Comparison of ENCODE assay signal across 12 cellular contexts in genomic region chr4:20984011-20984836, GRCh38.
DNase-seq lines count a peak whose midpoint lies in the region; ATAC-seq and TF ChIP-seq lines count a peak whose summit lies in the region.
"Had no signal": no experiment of that assay in that cellular context is flagged by ENCODE, and none has a peak within 500 bp of the region (broad histone marks: within the 10 kb centered on the region; RNA-seq: fewer than 3 reads in every experiment).

No MANE protein-coding gene starts in this region.

- no peak for ATAC-seq in upper lobe of right lung
- ATAC-seq in HG02759 (IDR thresholded peaks at IDR 0.05; ENCODE audit: unreplicated experiment), result no peak
- ATAC-seq in HG02938 (IDR thresholded peaks at IDR 0.05; ENCODE audit: unreplicated experiment), result no peak

- H3K23ac ChIP-seq in mesendoderm (ENCODE audit: low read length), result no peak overlapping the region

- no peak overlapping the region for H3K4me3 Mint-ChIP-seq in MCF 10A (ENCODE audit: unreplicated experiment)
- H3K4me3 Mint-ChIP-seq: activated B cell treated with CpG ODN at 0.5 μM for 24 hours had no signal

- BruUV-seq in MCF 10A (replicated peaks; lab: Mats Ljungman, UMichigan), result no TSS peak

- H3K4me1 ChIP-seq in breast epithelium (no peaks in the 10 kb centered on the region), duodenal mucosa (ENCODE audit: control insufficient read depth in 1 of 2, insufficient read depth in 2 of 2, low read length in 2 of 2) (no peaks in the 10 kb centered on the region), mesendoderm (ENCODE audit: control insufficient read depth, low read depth, low read length) (no peaks in the 10 kb centered on the region), upper lobe of right lung (no peaks in the 10 kb centered on the region)
- H3K4me1 ChIP-seq: right atrium auricular region had no signal

- no peak for TF ChIP-seq POLR2A in breast epithelium (IDR thresholded peaks at IDR 0.05)

- no peak overlapping the region for H3K27ac ChIP-seq in breast epithelium
- no peak overlapping the region for H3K27ac ChIP-seq in duodenal mucosa (ENCODE audit: low read depth, low read length)
- H3K27ac ChIP-seq in mesendoderm (ENCODE audit: low read depth, low read length), result no peak overlapping the region
- H3K27ac ChIP-seq in upper lobe of right lung, result no peak overlapping the region
- H3K27ac ChIP-seq: PC-9, right atrium auricular region had no signal

- no peaks in the 10 kb centered on the region for H3K79me1 ChIP-seq in mesendoderm (ENCODE audit: low read length)

- H3K27me3 ChIP-seq in breast epithelium (peaks cover 0 to 12% of the 10 kb centered on the region in 2 donors), duodenal mucosa (ENCODE audit: control insufficient read depth in 1 of 2, insufficient read depth in 2 of 2, low read length in 2 of 2) (no peaks in the 10 kb centered on the region), mesendoderm (ENCODE audit: insufficient read depth, low read length, poor library complexity) (peaks cover 2% of the 10 kb centered on the region), upper lobe of right lung (peaks cover 25% of the 10 kb centered on the region)
- H3K27me3 ChIP-seq: right atrium auricular region had no signal

- H3K36me3 Mint-ChIP-seq in MCF 10A (ENCODE audit: insufficient read depth, unreplicated experiment), result no peaks in the 10 kb centered on the region

- H3K9ac ChIP-seq in duodenal mucosa (ENCODE audit: low read depth in 1 of 2, low read length in 2 of 2) (no peak overlapping the region), mesendoderm (ENCODE audit: low read length) (peak overlapping the region; percentile 35)

- no CpG with 5 or more reads among the region's 39 CpGs for WGBS in mesendoderm (ENCODE audit: extremely low coverage, insufficient coverage, low lambda C conversion rate)

- CTCF ChIA-PET in MCF 10A (lab: Yijun Ruan, JAX), result interaction anchor here (0.5 kb wide), 1 partner anchor 473 kb away, joined by 3 read pairs; no protein-coding TSS in a partner anchor

- H2BK15ac ChIP-seq in mesendoderm (replicated peaks; ENCODE audit: low read depth), result no peak overlapping the region

- peak overlapping the region; percentile 40 for H3K4me2 ChIP-seq in mesendoderm (ENCODE audit: low read length)
- H3K4me2 ChIP-seq: PC-9 had no signal

- H3K4ac ChIP-seq in mesendoderm (ENCODE audit: low read depth, low read length), result no peak overlapping the region

- H2BK5ac ChIP-seq in mesendoderm (ENCODE audit: low read length), result no peak overlapping the region

- H3K27ac Mint-ChIP-seq in MCF 10A (ENCODE audit: low read depth, unreplicated experiment), result no peak overlapping the region
- H3K27ac Mint-ChIP-seq: activated B cell treated with CpG ODN at 0.5 μM for 24 hours had no signal

- peak overlapping the region in 2 of 3 donors; percentile 11 to 30 for H3K4me3 ChIP-seq in breast epithelium
- H3K4me3 ChIP-seq in duodenal mucosa (ENCODE audit: low read depth in 1 of 2, low read length in 2 of 2), result peak overlapping the region; percentile 6 to 12
- H3K4me3 ChIP-seq in mesendoderm (ENCODE audit: low read length), result no peak overlapping the region
- no peak overlapping the region for H3K4me3 ChIP-seq in upper lobe of right lung
- H3K4me3 ChIP-seq: PC-9, right atrium auricular region had no signal

- H3K56ac ChIP-seq in mesendoderm (ENCODE audit: low read length), result peak overlapping the region; percentile 81

- H3K4me1 Mint-ChIP-seq in MCF 10A (ENCODE audit: insufficient read depth, unreplicated experiment), result no peaks in the 10 kb centered on the region
- H3K4me1 Mint-ChIP-seq: activated B cell treated with CpG ODN at 0.5 μM for 24 hours had no signal

- no peak overlapping the region for H2BK120ac ChIP-seq in mesendoderm (ENCODE audit: low read depth, low read length)

- H3K9me3 ChIP-seq in breast epithelium, result no peaks in the 10 kb centered on the region
- H3K9me3 ChIP-seq in duodenal mucosa (ENCODE audit: control insufficient read depth in 1 of 2, low read length in 2 of 2), result no peaks in the 10 kb centered on the region
- H3K9me3 ChIP-seq in upper lobe of right lung, result no peaks in the 10 kb centered on the region
- H3K9me3 ChIP-seq: right atrium auricular region had no signal

- TF ChIP-seq CTCF in breast epithelium (IDR thresholded peaks at IDR 0.05) (no peak), MCF 10A (IDR thresholded peaks at IDR 0.05; ENCODE audit: unreplicated experiment) (no peak), upper lobe of right lung (IDR thresholded peaks at IDR 0.05) (no peak)

- intact Hi-C loops in breast epithelium (cut with DNase I; ENCODE audit: low total_unique reads) (no loop called here), MCF 10A (cut with micrococcal nuclease) (no loop called here), upper lobe of right lung (cut with DNase I) (no loop called here)

- H3K27me3 Mint-ChIP-seq in MCF 10A (ENCODE audit: insufficient read depth, unreplicated experiment), result no peaks in the 10 kb centered on the region
- H3K27me3 Mint-ChIP-seq: activated B cell treated with CpG ODN at 0.5 μM for 24 hours had no signal

- no peak overlapping the region for H4K8ac ChIP-seq in mesendoderm (ENCODE audit: low read depth, low read length)

- DNase-seq in breast epithelium (ENCODE audit: low spot score in 2 of 2) (no peak), MCF 10A (ENCODE audit: unreplicated experiment) (no peak), mesendoderm (peak; percentile 39), upper lobe of right lung (peak; percentile 62), NK-92 (lab: John Stamatoyannopoulos, UW; ENCODE audit: unreplicated experiment) (no peak)
- DNase-seq: activated B cell treated with CpG ODN at 0.5 μM for 24 hours, activated gamma-delta T cell treated with Interleukin-2 at 50 U/mL for 16 hours, PC-9 had no signal

- H4K5ac ChIP-seq in mesendoderm (ENCODE audit: low read length), result no peak overlapping the region

- POLR2A ChIA-PET in MCF 10A (lab: Yijun Ruan, JAX), result no interaction called here

- no peak overlapping the region for H2AK5ac ChIP-seq in mesendoderm (ENCODE audit: low read length)

- no peaks in the 10 kb centered on the region for H3K9me3 Mint-ChIP-seq in MCF 10A (ENCODE audit: unreplicated experiment)

- H3K18ac ChIP-seq in mesendoderm (ENCODE audit: low read length), result no peak overlapping the region

- H3K36me3 ChIP-seq in breast epithelium (no peaks in the 10 kb centered on the region), duodenal mucosa (ENCODE audit: control insufficient read depth in 1 of 2, insufficient read depth in 2 of 2, low read length in 2 of 2) (no peaks in the 10 kb centered on the region), mesendoderm (ENCODE audit: control insufficient read depth, insufficient read depth, low read length) (no peaks in the 10 kb centered on the region), upper lobe of right lung (no peaks in the 10 kb centered on the region)
- H3K36me3 ChIP-seq: right atrium auricular region had no signal

- no peaks in the 10 kb centered on the region for H3K79me2 ChIP-seq in mesendoderm (ENCODE audit: control insufficient read depth, insufficient read depth, low read length)

Comparison
In these comparisons a context has a peak if more than half of its experiments do, and no peak if none do; other contexts are left out.
1. DNase-seq: peak in mesendoderm (single experiment) and upper lobe of right lung (single experiment); none in breast epithelium (0 of 2), MCF 10A (single experiment) and NK-92 (single experiment).
2. H3K4me3 ChIP-seq: peak in breast epithelium (2 of 3) and duodenal mucosa (2 of 2); none in mesendoderm (single experiment) and upper lobe of right lung (single experiment).